In the genomic region with DNA sequence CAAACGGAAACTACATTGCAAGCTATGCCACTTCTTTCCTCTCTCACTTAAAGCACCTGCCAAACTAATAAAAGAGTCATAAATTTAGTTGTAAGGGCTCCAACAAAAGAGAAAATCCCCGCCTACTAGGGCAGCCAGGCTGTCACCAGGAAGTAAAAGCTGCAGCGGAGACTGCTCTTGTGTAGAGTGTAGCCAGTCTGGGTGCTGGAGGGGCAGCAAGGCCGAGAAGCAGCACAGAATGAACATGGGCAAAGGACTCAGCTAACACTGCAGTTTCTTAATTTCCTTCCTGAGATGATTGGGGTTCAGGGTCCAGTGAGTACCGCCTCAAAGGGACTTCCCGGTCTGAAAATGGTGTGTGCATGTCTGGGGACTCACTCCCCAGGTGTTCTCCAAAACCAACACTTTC, we compare ENCODE assay signal across 8 cellular contexts.
A peak's percentile ranks its signal among the peaks of the same experiment; 100 is the strongest.
DNase-seq lines count a peak whose midpoint lies in the region; ATAC-seq and TF ChIP-seq lines count a peak whose summit lies in the region.

No MANE protein-coding gene starts in this region.

- H3K4me3 ChIP-seq in neural progenitor cell (no peak overlapping the region), gastrocnemius medialis (no peak overlapping the region)

- H3K4me2 ChIP-seq in neural progenitor cell = peak overlapping the region; percentile 48

- H3K9ac ChIP-seq in neural progenitor cell = no peak overlapping the region

- no peaks in the 10 kb centered on the region for H3K9me3 ChIP-seq in neural progenitor cell (ENCODE audit: low read depth)
- H3K9me3 ChIP-seq in gastrocnemius medialis = no peaks in the 10 kb centered on the region

- H3K27me3 Mint-ChIP-seq in CD14-positive monocyte (ENCODE audit: low read depth in 3 of 3) = peaks cover 0 to 2% (median 0%) of the 10 kb centered on the region in 3 donors
- H3K27me3 Mint-ChIP-seq in activated CD4-positive, alpha-beta memory T cell treated with anti-CD3 and anti-CD28 coated beads for 36 hours = peaks cover 4% of the 10 kb centered on the region
- H3K27me3 Mint-ChIP-seq in neural progenitor cell (ENCODE audit: insufficient read depth, low read depth) = peaks cover 6% of the 10 kb centered on the region

- intact Hi-C loops in CD14-positive monocyte (cut with micrococcal nuclease) = no loop called here
- intact Hi-C loops in activated CD4-positive, alpha-beta memory T cell treated with anti-CD3 and anti-CD28 coated beads for 36 hours (cut with micrococcal nuclease) = no loop called here
- intact Hi-C loops in gastrocnemius medialis (cut with DNase I; ENCODE audit: low total_unique reads) = no loop called here

- ATAC-seq in GM18511 (IDR thresholded peaks at IDR 0.05; ENCODE audit: unreplicated experiment) (peak; percentile 89), HG02852 (IDR thresholded peaks at IDR 0.05; ENCODE audit: unreplicated experiment) (peak; percentile 87), gastrocnemius medialis (no peak)

- H3K27me3 ChIP-seq in neural progenitor cell = no peaks in the 10 kb centered on the region
- no peaks in the 10 kb centered on the region for H3K27me3 ChIP-seq in gastrocnemius medialis

- no peak for TF ChIP-seq CTCF in CD14-positive monocyte (IDR thresholded peaks at IDR 0.05)
- no peak for TF ChIP-seq CTCF in neural progenitor cell (IDR thresholded peaks at IDR 0.05)
- TF ChIP-seq CTCF in gastrocnemius medialis (IDR thresholded peaks at IDR 0.05 in 4 of 5, conservative IDR thresholded peaks at IDR 0.05 in 1 of 5) = no peak

- no peaks in the 10 kb centered on the region for H3K9me3 Mint-ChIP-seq in CD14-positive monocyte
- H3K9me3 Mint-ChIP-seq in activated CD4-positive, alpha-beta memory T cell treated with anti-CD3 and anti-CD28 coated beads for 36 hours = no peaks in the 10 kb centered on the region
- H3K9me3 Mint-ChIP-seq in neural progenitor cell = no peaks in the 10 kb centered on the region

- H3K4me1 Mint-ChIP-seq in CD14-positive monocyte = peaks cover 40% of the 10 kb centered on the region
- peaks cover 19% of the 10 kb centered on the region for H3K4me1 Mint-ChIP-seq in activated CD4-positive, alpha-beta memory T cell treated with anti-CD3 and anti-CD28 coated beads for 36 hours (ENCODE audit: low read depth)
- H3K4me1 Mint-ChIP-seq in neural progenitor cell = peaks cover 40% of the 10 kb centered on the region

- peak overlapping the region; percentile 100 for H2AFZ ChIP-seq in neural progenitor cell (replicated peaks)

- POLR2A ChIA-PET in activated CD4-positive, alpha-beta memory T cell treated with anti-CD3 and anti-CD28 coated beads for 36 hours (lab: Charles Lee) = no interaction called here

- no peak overlapping the region for H3K27ac ChIP-seq in neural progenitor cell
- H3K27ac ChIP-seq in gastrocnemius medialis = no peak overlapping the region

- in situ Hi-C loops in gastrocnemius medialis (cut with MboI; ENCODE audit: low sequenced_read_pairs in 4 of 4) = loop anchor here in 2 of 4 donors (5.0 to 25.0 kb wide), 2 partner anchors 91 to 231 kb away; partner anchors contain the start of gene MAML3 (in 1 of the 2)

- peak overlapping the region; percentile 9 to 86 (median 72) for H3K27ac Mint-ChIP-seq in CD14-positive monocyte
- no peak overlapping the region for H3K27ac Mint-ChIP-seq in activated CD4-positive, alpha-beta memory T cell treated with anti-CD3 and anti-CD28 coated beads for 36 hours
- peak overlapping the region; percentile 44 for H3K27ac Mint-ChIP-seq in neural progenitor cell

- DNase-seq in CD14-positive monocyte (ENCODE audit: low spot score) (no peak), NCI-H1436 (lab: John Stamatoyannopoulos, UW) (peak; percentile 61), neural progenitor cell (ENCODE audit: low spot score) (peak; percentile 41), HuH-7.5 (ENCODE audit: low spot score) (no peak), gastrocnemius medialis (no peak)
- DNase-seq in activated CD4-positive, alpha-beta memory T cell treated with anti-CD3 and anti-CD28 coated beads for 36 hours = no peak

- H3K36me3 ChIP-seq in neural progenitor cell (no peaks in the 10 kb centered on the region), gastrocnemius medialis (no peaks in the 10 kb centered on the region)

- no peak for TF ChIP-seq POLR2A in gastrocnemius medialis (IDR thresholded peaks at IDR 0.05)

- H3K36me3 Mint-ChIP-seq in CD14-positive monocyte = no peaks in the 10 kb centered on the region
- no peaks in the 10 kb centered on the region for H3K36me3 Mint-ChIP-seq in activated CD4-positive, alpha-beta memory T cell treated with anti-CD3 and anti-CD28 coated beads for 36 hours
- no peaks in the 10 kb centered on the region for H3K36me3 Mint-ChIP-seq in neural progenitor cell

- no peaks in the 10 kb centered on the region for H4K20me1 ChIP-seq in neural progenitor cell (ENCODE audit: low read depth)

- H3K4me3 Mint-ChIP-seq in CD14-positive monocyte (peak overlapping the region; percentile 58 to 65), neural progenitor cell (peak overlapping the region; percentile 57)
- peak overlapping the region; percentile 40 for H3K4me3 Mint-ChIP-seq in activated CD4-positive, alpha-beta memory T cell treated with anti-CD3 and anti-CD28 coated beads for 36 hours

- H3K4me1 ChIP-seq in neural progenitor cell (peaks cover 40% of the 10 kb centered on the region), gastrocnemius medialis (peaks cover 24 to 26% of the 10 kb centered on the region in 2 donors)

- peaks cover 26% of the 10 kb centered on the region for H3F3A ChIP-seq in neural progenitor cell (ENCODE audit: low read depth)

- CTCF ChIA-PET in activated CD4-positive, alpha-beta memory T cell treated with anti-CD3 and anti-CD28 coated beads for 36 hours (lab: Charles Lee) = interaction anchor here (0.6 to 2.8 kb wide), 5 partner anchors 9 to 639 kb away, joined by 3 to 16 read pairs (median 5); no protein-coding TSS in a partner anchor

- H3K79me2 ChIP-seq in neural progenitor cell (ENCODE audit: low read depth) = no peaks in the 10 kb centered on the region

Comparison
In these comparisons a context has a peak if more than half of its experiments do, and no peak if none do; other contexts are left out.
1. DNase-seq: peak in NCI-H1436 (single experiment) and neural progenitor cell (single experiment); none in CD14-positive monocyte (single experiment), activated CD4-positive, alpha-beta memory T cell treated with anti-CD3 and anti-CD28 coated beads for 36 hours (single experiment), HuH-7.5 (single experiment) and gastrocnemius medialis (0 of 2).
2. ATAC-seq: peak in GM18511 (single experiment) and HG02852 (single experiment); none in gastrocnemius medialis (0 of 2).
3. Peak in every context shown above with its lines, with median percentiles within 50 percentile points of each other: H3K4me3 Mint-ChIP-seq.